21 cellular contexts compared by ENCODE assay signal in genomic region chr20:44053046-44053445, GRCh38.
"Had no signal": no experiment of that assay in that cellular context is flagged by ENCODE, and none has a peak within 500 bp of the region (broad histone marks: within the 10 kb centered on the region; RNA-seq: fewer than 3 reads in every experiment).

No MANE protein-coding gene starts in this region.

- DNase-seq: activated CD4-positive, alpha-beta T cell treated with anti-CD3 and anti-CD28 coated beads for 36 hours; activated CD4-positive, alpha-beta T cell treated with anti-CD3 and anti-CD28 coated beads, Interleukin-2, amount 50 U/mL, for 4 hours; activated CD4-positive, CD25-positive, alpha-beta regulatory T cell; activated gamma-delta T cell treated with Interleukin-2 at 50 U/mL for 16 hours; anterior cingulate cortex; colonic mucosa; effector CD8-positive, alpha-beta T cell; left ventricle myocardium superior; mucosa of descending colon; stimulated activated CD4-positive, alpha-beta T cell treated with anti-CD3 and anti-CD28 coated beads, Interleukin-12 subunit alpha, Interleukin-12 subunit beta, amount 100 ng/mL, for 4 hours; stimulated activated CD4-positive, alpha-beta T cell treated with anti-CD3 and anti-CD28 coated beads, Interleukin-4, amount 100 ng/mL, for 1 hour; T-helper 1 cell; tibial artery had no signal

- H3K36me3 Mint-ChIP-seq: activated naive CD4-positive, alpha-beta T cell treated with anti-CD3 and anti-CD28 coated beads, Interleukin-2, amount 50 U/mL, for 24 hours; natural killer cell treated with Interleukin-12 subunit alpha and Interleukin-12 subunit beta and Interleukin-15 and Interleukin-18, amount 100 ng/mL, for 72 hours; stimulated activated memory B cell treated with anti-CD40 and anti-IgM and Interleukin-4, amounts not matched to agents 10 μg/mL and 1 μg/mL and 100 μg/mL, for 72 hours had no signal

- H3K4me1 Mint-ChIP-seq: activated CD4-positive, alpha-beta T cell treated with anti-CD3 and anti-CD28 coated beads for 36 hours; stimulated activated memory B cell treated with anti-CD40 and anti-IgM and Interleukin-4, amounts not matched to agents 10 μg/mL and 1 μg/mL and 100 μg/mL, for 72 hours had no signal

- H3K27me3 Mint-ChIP-seq: activated CD4-positive, alpha-beta T cell treated with anti-CD3 and anti-CD28 coated beads for 36 hours; activated naive CD4-positive, alpha-beta T cell treated with anti-CD3 and anti-CD28 coated beads, Interleukin-2, amount 50 U/mL, for 24 hours had no signal

- FAIRE-seq: bronchial epithelial cell, endometrium, frontal cortex, islet of Langerhans had no signal

- ATAC-seq: activated CD4-positive, alpha-beta T cell treated with anti-CD3 and anti-CD28 coated beads for 36 hours; left ventricle myocardium superior; mucosa of descending colon; right lobe of liver; stimulated activated memory B cell treated with anti-CD40 and anti-IgM and Interleukin-4, amounts not matched to agents 10 μg/mL and 1 μg/mL and 100 μg/mL, for 72 hours had no signal

- H3K4me3 Mint-ChIP-seq: activated CD4-positive, alpha-beta T cell treated with anti-CD3 and anti-CD28 coated beads for 36 hours; activated naive CD4-positive, alpha-beta T cell treated with anti-CD3 and anti-CD28 coated beads, Interleukin-2, amount 50 U/mL, for 24 hours; natural killer cell treated with Interleukin-12 subunit alpha and Interleukin-12 subunit beta and Interleukin-15 and Interleukin-18, amount 100 ng/mL, for 72 hours; stimulated activated memory B cell treated with anti-CD40 and anti-IgM and Interleukin-4, amounts not matched to agents 10 μg/mL and 1 μg/mL and 100 μg/mL, for 72 hours had no signal

- H3K9me3 Mint-ChIP-seq: activated naive CD4-positive, alpha-beta T cell treated with anti-CD3 and anti-CD28 coated beads, Interleukin-2, amount 50 U/mL, for 24 hours; natural killer cell treated with Interleukin-12 subunit alpha and Interleukin-12 subunit beta and Interleukin-15 and Interleukin-18, amount 100 ng/mL, for 72 hours had no signal

- H3K27ac Mint-ChIP-seq: activated CD4-positive, alpha-beta T cell treated with anti-CD3 and anti-CD28 coated beads for 36 hours; natural killer cell treated with Interleukin-12 subunit alpha and Interleukin-12 subunit beta and Interleukin-15 and Interleukin-18, amount 100 ng/mL, for 72 hours; stimulated activated memory B cell treated with anti-CD40 and anti-IgM and Interleukin-4, amounts not matched to agents 10 μg/mL and 1 μg/mL and 100 μg/mL, for 72 hours had no signal
